Comparison of ENCODE assay signal across 8 cellular contexts in the genomic region with DNA sequence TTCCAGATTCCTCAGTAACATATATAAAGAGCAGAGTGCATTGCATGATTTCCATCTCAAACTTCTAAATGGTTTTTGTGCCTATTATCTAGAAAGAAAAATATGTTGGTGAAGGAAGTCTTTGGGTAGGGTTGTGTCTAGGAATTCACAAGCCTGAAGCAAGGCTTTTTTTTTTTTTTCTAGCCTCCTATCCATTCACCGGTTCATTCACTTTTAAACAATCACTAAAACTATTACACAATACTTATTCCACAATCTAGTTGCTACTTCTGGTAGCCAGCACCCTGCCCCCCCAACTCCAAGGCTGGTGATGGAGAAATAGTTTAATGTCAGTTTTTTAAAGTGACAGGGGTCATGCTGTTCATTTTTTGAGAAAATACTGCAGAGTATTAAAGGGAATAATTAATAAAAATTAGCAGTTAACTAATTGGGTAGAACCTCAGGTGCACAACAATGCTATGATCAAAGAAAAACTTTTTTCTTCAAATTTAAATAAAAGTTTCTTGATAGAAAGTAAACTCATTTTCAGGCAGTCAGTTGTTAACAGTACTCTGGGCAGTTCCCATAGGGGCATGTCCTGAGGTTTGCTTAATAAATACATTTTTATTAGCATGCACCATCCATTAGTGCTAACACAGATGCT. TPM values are rescaled to one million over a fixed set of nuclear protein-coding genes. Genes with fewer than 3 reads are reported as not detected.
A peak's percentile ranks its signal among the peaks of the same experiment; 100 is the strongest.
DNase-seq lines count a peak whose midpoint lies in the region; ATAC-seq and TF ChIP-seq lines count a peak whose summit lies in the region.

No MANE protein-coding gene starts in this region.

- H3K9me3 Mint-ChIP-seq in T-helper 1 cell treated with Interleukin-12 subunit alpha and Interleukin-12 subunit beta and Interleukin-4 antibody, amounts not matched to agents 30 μg/mL and 1 μg/mL, for 36 hours: no peaks in the 10 kb centered on the region
- no peaks in the 10 kb centered on the region for H3K9me3 Mint-ChIP-seq in activated B cell treated with CpG ODN at 0.5 μM for 24 hours

- H4K20me1 ChIP-seq in smooth muscle cell (ENCODE audit: low read depth): no peaks in the 10 kb centered on the region

- H2AFZ ChIP-seq in smooth muscle cell (ENCODE audit: low read depth): no peak overlapping the region

- DNase-seq in T-helper 1 cell: no peak
- no peak for DNase-seq in activated B cell treated with CpG ODN at 0.5 μM for 24 hours
- peak; percentile 46 to 73 (median 71) for DNase-seq in right cardiac atrium
- DNase-seq in smooth muscle cell (lab: John Stamatoyannopoulos, UW; ENCODE audit: unreplicated experiment): no peak
- no peak for DNase-seq in GM19240 (ENCODE audit: insufficient read length, low spot score)
- DNase-seq in DMS79 treated with DMSO at 0.1 percent for 48 hours (lab: John Stamatoyannopoulos, UW): no peak
- no peak for DNase-seq in 8988T

- intact Hi-C loops in activated B cell treated with CpG ODN at 0.5 μM for 24 hours (cut with micrococcal nuclease) (loop anchor here (1.0 to 5.0 kb wide), 8 partner anchors 8 to 503 kb away; no protein-coding TSS in a partner anchor), right cardiac atrium (cut with DNase I) (loop anchor here in 2 of 4 donors (5.0 to 10.0 kb wide), 3 partner anchors 97 to 496 kb away; no protein-coding TSS in a partner anchor)

- no peaks in the 10 kb centered on the region for H3K36me3 ChIP-seq in smooth muscle cell (ENCODE audit: low read depth)

- H3K27ac Mint-ChIP-seq in T-helper 1 cell treated with Interleukin-12 subunit alpha and Interleukin-12 subunit beta and Interleukin-4 antibody, amounts not matched to agents 30 μg/mL and 1 μg/mL, for 36 hours: peak overlapping the region; percentile 87
- H3K27ac Mint-ChIP-seq in activated B cell treated with CpG ODN at 0.5 μM for 24 hours: peak overlapping the region; percentile 89

- H3K4me1 Mint-ChIP-seq in T-helper 1 cell treated with Interleukin-12 subunit alpha and Interleukin-12 subunit beta and Interleukin-4 antibody, amounts not matched to agents 30 μg/mL and 1 μg/mL, for 36 hours (ENCODE audit: low read depth): peaks cover 45% of the 10 kb centered on the region
- peaks cover 61% of the 10 kb centered on the region for H3K4me1 Mint-ChIP-seq in activated B cell treated with CpG ODN at 0.5 μM for 24 hours

- peak overlapping the region; percentile 44 for H3K4me3 ChIP-seq in right cardiac atrium (ENCODE audit: low read length)
- H3K4me3 ChIP-seq in smooth muscle cell: peak overlapping the region; percentile 82

- H3K9me3 ChIP-seq in right cardiac atrium (ENCODE audit: control insufficient read depth, low read length): no peaks in the 10 kb centered on the region
- no peaks in the 10 kb centered on the region for H3K9me3 ChIP-seq in smooth muscle cell (replicated peaks; ENCODE audit: low read depth)

- peaks cover 20% of the 10 kb centered on the region for H3K36me3 Mint-ChIP-seq in T-helper 1 cell treated with Interleukin-12 subunit alpha and Interleukin-12 subunit beta and Interleukin-4 antibody, amounts not matched to agents 30 μg/mL and 1 μg/mL, for 36 hours (ENCODE audit: low read depth)
- peaks cover 15% of the 10 kb centered on the region for H3K36me3 Mint-ChIP-seq in activated B cell treated with CpG ODN at 0.5 μM for 24 hours (ENCODE audit: low read depth)

- no peaks in the 10 kb centered on the region for H3K4me1 ChIP-seq in right cardiac atrium (ENCODE audit: control insufficient read depth, insufficient read depth, low read length)
- peaks cover 49% of the 10 kb centered on the region for H3K4me1 ChIP-seq in smooth muscle cell (ENCODE audit: low read depth)

- H3K27me3 ChIP-seq in right cardiac atrium (ENCODE audit: control insufficient read depth, insufficient read depth): no peaks in the 10 kb centered on the region
- H3K27me3 ChIP-seq in smooth muscle cell (ENCODE audit: low read depth): no peaks in the 10 kb centered on the region

- peak overlapping the region; percentile 81 for H3K4me3 Mint-ChIP-seq in T-helper 1 cell treated with Interleukin-12 subunit alpha and Interleukin-12 subunit beta and Interleukin-4 antibody, amounts not matched to agents 30 μg/mL and 1 μg/mL, for 36 hours
- H3K4me3 Mint-ChIP-seq in activated B cell treated with CpG ODN at 0.5 μM for 24 hours: peak overlapping the region; percentile 86

- no peak for ATAC-seq in activated B cell treated with CpG ODN at 0.5 μM for 24 hours (ENCODE audit: low read depth)
- no peak for ATAC-seq in right cardiac atrium

- TF ChIP-seq CTCF in activated B cell treated with CpG ODN at 0.5 μM for 24 hours (IDR thresholded peaks at IDR 0.05) (no peak), smooth muscle cell (IDR thresholded peaks at IDR 0.05; ENCODE audit: borderline replicate concordance, insufficient read depth, poor library complexity, severe bottlenecking) (no peak)

- H3K27ac ChIP-seq in right cardiac atrium (ENCODE audit: low read length) (peak overlapping the region; percentile 97), smooth muscle cell (ENCODE audit: low read depth) (peak overlapping the region; percentile 97)

- CTCF ChIA-PET in activated B cell treated with CpG ODN at 0.5 μM for 24 hours (lab: Charles Lee): interaction anchor here (0.6 to 3.1 kb wide), 11 partner anchors 15 to 485 kb away, joined by 3 to 33 read pairs (median 4); no protein-coding TSS in a partner anchor

- peak overlapping the region; percentile 47 for H3K9ac ChIP-seq in smooth muscle cell (ENCODE audit: low read depth)

- POLR2A ChIA-PET in activated B cell treated with CpG ODN at 0.5 μM for 24 hours (lab: Charles Lee): interaction anchor here (0.6 to 7.0 kb wide), 23 partner anchors 12 to 703 kb away, joined by 3 to 148 read pairs (median 4); a partner anchor contains a TSS

- H3F3A ChIP-seq in smooth muscle cell (ENCODE audit: low read depth): peaks cover 31% of the 10 kb centered on the region

- peaks cover 22% of the 10 kb centered on the region for H3K79me2 ChIP-seq in smooth muscle cell (ENCODE audit: low read depth)

- peak overlapping the region; percentile 99 for H3K4me2 ChIP-seq in smooth muscle cell

- no peaks in the 10 kb centered on the region for H3K27me3 Mint-ChIP-seq in T-helper 1 cell treated with Interleukin-12 subunit alpha and Interleukin-12 subunit beta and Interleukin-4 antibody, amounts not matched to agents 30 μg/mL and 1 μg/mL, for 36 hours (ENCODE audit: low read depth)
- H3K27me3 Mint-ChIP-seq in activated B cell treated with CpG ODN at 0.5 μM for 24 hours: no peaks in the 10 kb centered on the region

- WGBS in right cardiac atrium: 5% methylated on average over 1 of the region's 1 CpG
- 13% methylated on average over 1 of the region's 1 CpG for WGBS in smooth muscle cell (ENCODE audit: low lambda C conversion rate)

RNA-seq across cellular contexts. Expression of a gene that starts 10.9 kb away (rescaled TPM):
- 117 and 121 TPM in 2 replicates for total RNA-seq in activated B cell treated with CpG ODN at 0.5 μM for 24 hours
- total RNA-seq in right cardiac atrium: 100 to 1,000 TPM in 3 of 4 donors, 10 to 100 TPM in 1; 92.3 to 123 (median 108) TPM
- polyA plus RNA-seq in right cardiac atrium: 69.3 TPM
- total RNA-seq in smooth muscle cell: 89.5 and 101 TPM in 2 replicates
- 40.3 and 44.5 TPM in 2 replicates for polyA plus RNA-seq in smooth muscle cell

Comparison
In these comparisons a context has a peak if more than half of its experiments do, and no peak if none do; other contexts are left out.
1. DNase-seq: peak in right cardiac atrium (3 of 3); none in T-helper 1 cell (0 of 5), activated B cell treated with CpG ODN at 0.5 μM for 24 hours (single experiment), smooth muscle cell (single experiment), GM19240 (single experiment), DMS79 treated with DMSO at 0.1 percent for 48 hours (single experiment) and 8988T (single experiment).